In the genomic region with DNA sequence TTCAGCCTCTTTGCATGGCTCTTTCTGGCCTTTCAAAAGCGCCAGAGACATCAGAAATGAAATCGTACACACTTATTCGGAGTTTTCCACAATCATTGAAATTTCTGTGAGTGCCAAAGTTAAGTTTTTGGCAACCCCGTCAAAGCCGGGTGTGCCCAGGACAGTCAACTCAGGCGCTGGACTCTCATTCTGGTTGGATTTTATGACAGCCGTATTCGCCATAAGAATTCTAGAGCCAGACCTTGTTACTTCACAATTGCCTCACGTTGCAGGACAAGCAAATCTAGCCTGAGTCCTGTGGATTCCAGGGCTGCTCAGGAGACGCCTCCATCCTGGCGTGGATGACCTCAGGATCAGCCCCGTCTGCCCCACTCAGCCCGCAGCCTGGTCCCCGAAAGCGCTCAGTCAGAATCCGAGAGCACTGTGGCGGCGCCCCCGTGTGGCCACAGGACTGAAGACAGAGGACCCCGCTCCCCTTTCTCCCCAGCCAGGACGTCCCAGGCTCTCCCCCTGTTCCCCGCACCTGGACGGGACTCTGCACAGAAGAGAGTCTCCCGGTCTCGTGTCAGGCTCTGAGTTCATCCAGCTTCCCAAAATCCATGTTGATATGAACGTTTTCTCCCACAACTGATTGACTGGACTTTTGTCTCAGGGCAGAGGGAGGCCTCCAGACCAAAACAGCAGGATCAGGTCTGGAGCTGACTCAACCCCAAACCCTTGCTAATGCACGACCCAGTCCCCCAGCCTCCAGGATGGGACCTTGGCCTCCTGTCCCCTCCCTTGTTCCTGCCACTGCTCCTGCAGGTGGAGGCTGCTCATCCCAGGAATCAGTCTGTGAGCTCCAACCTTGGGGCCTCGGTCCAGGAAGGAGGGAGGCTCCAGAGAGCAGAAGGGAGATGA, we compare ENCODE assay signal across 8 cellular contexts. TPM values are rescaled to one million over a fixed set of nuclear protein-coding genes. Genes with fewer than 3 reads are reported as not detected.
DNase-seq lines count a peak whose midpoint lies in the region; ATAC-seq and TF ChIP-seq lines count a peak whose summit lies in the region.

No MANE protein-coding gene starts in this region.

- peaks cover 0 to 7% (median 6%) of the 10 kb centered on the region in 5 donors for H3K36me3 Mint-ChIP-seq in naive thymus-derived CD4-positive, alpha-beta T cell

- peaks cover 0 to 6% (median 4%) of the 10 kb centered on the region in 7 donors for H3K4me1 Mint-ChIP-seq in naive thymus-derived CD4-positive, alpha-beta T cell
- peaks cover 8% of the 10 kb centered on the region for H3K4me1 Mint-ChIP-seq in stimulated activated naive CD8-positive, alpha-beta T cell treated with anti-CD3 and anti-CD28 coated beads, Interleukin-15, amount 100 ng/mL, for 72 hours

- peaks cover 3% of the 10 kb centered on the region; the same call in 1 of the 2 replicates for H3K9me3 ChIP-seq in AG04450 (ENCODE audit: control insufficient read depth, insufficient read depth, low read length)
- H3K9me3 ChIP-seq in naive thymus-derived CD4-positive, alpha-beta T cell (ENCODE audit: control insufficient read depth in 2 of 3, low read length in 3 of 3): peaks cover 0 to 12% (median 0%) of the 10 kb centered on the region in 3 experiments

- POLR2A ChIA-PET in AG04450 (lab: Yijun Ruan, JAX): no interaction called here
- POLR2A ChIA-PET in naive thymus-derived CD4-positive, alpha-beta T cell (lab: Charles Lee): interaction anchor here (1.0 to 1.7 kb wide), 2 partner anchors 40 to 42 kb away, joined by 3 to 16 read pairs; no protein-coding TSS in a partner anchor

- intact Hi-C loops in naive thymus-derived CD4-positive, alpha-beta T cell (cut with micrococcal nuclease): loop anchor here (1.0 to 5.0 kb wide), 3 partner anchors 44 to 305 kb away; no protein-coding TSS in a partner anchor

- peaks cover 25% of the 10 kb centered on the region for H3K27me3 ChIP-seq in AG04450 (ENCODE audit: control insufficient read depth, insufficient read depth, low read length)
- H3K27me3 ChIP-seq in naive thymus-derived CD4-positive, alpha-beta T cell (ENCODE audit: control insufficient read depth in 2 of 2, insufficient read depth in 2 of 2, low read length in 2 of 2): no peaks in the 10 kb centered on the region

- H3K27ac Mint-ChIP-seq in naive thymus-derived CD4-positive, alpha-beta T cell: no peak overlapping the region
- no peak overlapping the region for H3K27ac Mint-ChIP-seq in stimulated activated naive CD8-positive, alpha-beta T cell treated with anti-CD3 and anti-CD28 coated beads, Interleukin-15, amount 100 ng/mL, for 72 hours

- no peak overlapping the region for H3K27ac ChIP-seq in AG04450 (ENCODE audit: low read depth, low read length)
- H3K27ac ChIP-seq in naive thymus-derived CD4-positive, alpha-beta T cell (ENCODE audit: low read depth, low read length): no peak overlapping the region

- H3K9me3 Mint-ChIP-seq in naive thymus-derived CD4-positive, alpha-beta T cell: peaks cover 0 to 22% (median 6%) of the 10 kb centered on the region in 11 donors
- H3K9me3 Mint-ChIP-seq in stimulated activated naive CD8-positive, alpha-beta T cell treated with anti-CD3 and anti-CD28 coated beads, Interleukin-15, amount 100 ng/mL, for 72 hours: peaks cover 10 to 14% of the 10 kb centered on the region in 2 donors

- peak overlapping the region; percentile 29; the same call in 1 of the 2 replicates for H3K4me3 ChIP-seq in AG04450 (ENCODE audit: low read depth, low read length)
- no peak overlapping the region for H3K4me3 ChIP-seq in naive thymus-derived CD4-positive, alpha-beta T cell (ENCODE audit: low read length)

- peaks cover 28 to 74% (median 49%) of the 10 kb centered on the region in 5 donors for H3K27me3 Mint-ChIP-seq in naive thymus-derived CD4-positive, alpha-beta T cell
- H3K27me3 Mint-ChIP-seq in stimulated activated naive CD8-positive, alpha-beta T cell treated with anti-CD3 and anti-CD28 coated beads, Interleukin-15, amount 100 ng/mL, for 72 hours: peaks cover 68% of the 10 kb centered on the region

- ATAC-seq in naive thymus-derived CD4-positive, alpha-beta T cell: peak; percentile 98
- ATAC-seq in stimulated activated naive CD8-positive, alpha-beta T cell treated with anti-CD3 and anti-CD28 coated beads, Interleukin-15, amount 100 ng/mL, for 72 hours: peak; percentile 96

- H3K4me3 Mint-ChIP-seq in naive thymus-derived CD4-positive, alpha-beta T cell: peak overlapping the region in 2 of 10 donors; percentile 13 to 32
- peak overlapping the region; percentile 40 to 49 for H3K4me3 Mint-ChIP-seq in stimulated activated naive CD8-positive, alpha-beta T cell treated with anti-CD3 and anti-CD28 coated beads, Interleukin-15, amount 100 ng/mL, for 72 hours

- no peaks in the 10 kb centered on the region for H3K4me1 ChIP-seq in naive thymus-derived CD4-positive, alpha-beta T cell (ENCODE audit: control insufficient read depth in 2 of 2, insufficient read depth in 2 of 2, low read length in 2 of 2)

- TF ChIP-seq CTCF in AG04450 (IDR thresholded peaks at IDR 0.05; ENCODE audit: low read depth, low read length): peak; percentile 84
- TF ChIP-seq CTCF in GM12872 (IDR thresholded peaks at IDR 0.05; ENCODE audit: insufficient read depth, low read depth, low read length): peak; percentile 90

- DNase-seq in AG04450 (ENCODE audit: low read depth, low spot score) (peak; percentile 27), NOMO-1 (lab: John Stamatoyannopoulos, UW; ENCODE audit: unreplicated experiment in 2 of 2) (peak; percentile 43 to 45), fibroblast of gingiva (ENCODE audit: low read depth) (peak; percentile 52), NCI-H2171 (lab: John Stamatoyannopoulos, UW) (no peak)
- DNase-seq in activated CD8-positive, alpha-beta memory T cell treated with anti-CD3 and anti-CD28 coated beads, Interleukin-2, amount 50 U/mL, for 24 hours (ENCODE audit: extremely low read depth): peak; percentile 53
- DNase-seq in naive thymus-derived CD4-positive, alpha-beta T cell: peak; percentile 69 to 85 (median 75)
- peak; percentile 76 to 80 for DNase-seq in stimulated activated naive CD8-positive, alpha-beta T cell treated with anti-CD3 and anti-CD28 coated beads, Interleukin-15, amount 100 ng/mL, for 72 hours

- no peaks in the 10 kb centered on the region for H3K36me3 ChIP-seq in naive thymus-derived CD4-positive, alpha-beta T cell (ENCODE audit: control insufficient read depth in 2 of 3, insufficient read depth in 3 of 3, low read length in 3 of 3)

- CTCF ChIA-PET in AG04450 (lab: Charles Lee): interaction anchor here (0.6 to 1.9 kb wide), 14 partner anchors 10 to 339 kb away, joined by 3 to 37 read pairs (median 5); no protein-coding TSS in a partner anchor
- CTCF ChIA-PET in naive thymus-derived CD4-positive, alpha-beta T cell (lab: Charles Lee): interaction anchor here (0.6 to 2.1 kb wide), 15 partner anchors 10 to 1184 kb away, joined by 3 to 31 read pairs (median 6); no protein-coding TSS in a partner anchor

RNA-seq across cellular contexts. Expression of a gene that starts 38.2 kb away (rescaled TPM):
- polyA plus RNA-seq in AG04450 (2011; rRNA removed): 39.9 and 48.5 TPM in 2 replicates
- polyA minus RNA-seq in AG04450 (2011; rRNA and poly(A)+ RNA removed): 26.3 and 37.6 TPM in 2 replicates
- total RNA-seq in naive thymus-derived CD4-positive, alpha-beta T cell: 10 to 100 TPM; 12.1 to 17.4 (median 15.2) TPM
- polyA plus RNA-seq in naive thymus-derived CD4-positive, alpha-beta T cell: 1 to 10 TPM; 4.3 to 8.4 TPM

RNA-seq across cellular contexts. Expression of a gene that starts 56.3 kb away (rescaled TPM):
- 17.9 and 19.0 TPM in 2 replicates for polyA plus RNA-seq in AG04450 (2011; rRNA removed)
- 25.3 and 25.5 TPM in 2 replicates for polyA minus RNA-seq in AG04450 (2011; rRNA and poly(A)+ RNA removed)
- total RNA-seq in naive thymus-derived CD4-positive, alpha-beta T cell: 10 to 100 TPM; 11.7 to 49.5 (median 13.3) TPM
- 1 to 10 TPM; 3.4 to 4.7 TPM for polyA plus RNA-seq in naive thymus-derived CD4-positive, alpha-beta T cell
